ENCODE assay signal across 1 cellular context in genomic region chr11:953513-953912, GRCh38.
TF ChIP-seq lines count a peak whose summit lies in the region.

No MANE protein-coding gene starts in this region.

TF ChIP-seq in liver, 16 proteins besides CTCF, POLR2A, EP300 and RAD21 (continued from another document):
- TF ChIP-seq, protein P1, sequence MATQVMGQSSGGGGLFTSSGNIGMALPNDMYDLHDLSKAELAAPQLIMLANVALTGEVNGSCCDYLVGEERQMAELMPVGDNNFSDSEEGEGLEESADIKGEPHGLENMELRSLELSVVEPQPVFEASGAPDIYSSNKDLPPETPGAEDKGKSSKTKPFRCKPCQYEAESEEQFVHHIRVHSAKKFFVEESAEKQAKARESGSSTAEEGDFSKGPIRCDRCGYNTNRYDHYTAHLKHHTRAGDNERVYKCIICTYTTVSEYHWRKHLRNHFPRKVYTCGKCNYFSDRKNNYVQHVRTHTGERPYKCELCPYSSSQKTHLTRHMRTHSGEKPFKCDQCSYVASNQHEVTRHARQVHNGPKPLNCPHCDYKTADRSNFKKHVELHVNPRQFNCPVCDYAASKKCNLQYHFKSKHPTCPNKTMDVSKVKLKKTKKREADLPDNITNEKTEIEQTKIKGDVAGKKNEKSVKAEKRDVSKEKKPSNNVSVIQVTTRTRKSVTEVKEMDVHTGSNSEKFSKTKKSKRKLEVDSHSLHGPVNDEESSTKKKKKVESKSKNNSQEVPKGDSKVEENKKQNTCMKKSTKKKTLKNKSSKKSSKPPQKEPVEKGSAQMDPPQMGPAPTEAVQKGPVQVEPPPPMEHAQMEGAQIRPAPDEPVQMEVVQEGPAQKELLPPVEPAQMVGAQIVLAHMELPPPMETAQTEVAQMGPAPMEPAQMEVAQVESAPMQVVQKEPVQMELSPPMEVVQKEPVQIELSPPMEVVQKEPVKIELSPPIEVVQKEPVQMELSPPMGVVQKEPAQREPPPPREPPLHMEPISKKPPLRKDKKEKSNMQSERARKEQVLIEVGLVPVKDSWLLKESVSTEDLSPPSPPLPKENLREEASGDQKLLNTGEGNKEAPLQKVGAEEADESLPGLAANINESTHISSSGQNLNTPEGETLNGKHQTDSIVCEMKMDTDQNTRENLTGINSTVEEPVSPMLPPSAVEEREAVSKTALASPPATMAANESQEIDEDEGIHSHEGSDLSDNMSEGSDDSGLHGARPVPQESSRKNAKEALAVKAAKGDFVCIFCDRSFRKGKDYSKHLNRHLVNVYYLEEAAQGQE (IDR thresholded peaks at IDR 0.05): no peak
- TF ChIP-seq TAF1 (conservative IDR thresholded peaks at IDR 0.05): no peak
- no peak for TF ChIP-seq FOXA1 (IDR thresholded peaks at IDR 0.05)
- TF ChIP-seq NR2F2 (IDR thresholded peaks at IDR 0.05): no peak
